In genomic region chr14:96434040-96434439, GRCh38 we compare ENCODE assay signal across 21 cellular contexts. TPM values are rescaled to one million over a fixed set of nuclear protein-coding genes. Genes with fewer than 3 reads are reported as not detected.
DNase-seq lines count a peak whose midpoint lies in the region; ATAC-seq, FAIRE-seq and TF ChIP-seq lines count a peak whose summit lies in the region.
"Had no signal": no experiment of that assay in that cellular context is flagged by ENCODE, and none has a peak within 500 bp of the region (broad histone marks: within the 10 kb centered on the region; RNA-seq: fewer than 3 reads in every experiment).

No MANE protein-coding gene starts in this region.

- peaks cover 0 to 1% of the 10 kb centered on the region in 2 donors for H3K9me3 Mint-ChIP-seq in stimulated activated naive B cell treated with anti-CD40 and anti-IgM and Interleukin-4, amounts not matched to agents 10 μg/mL and 1 μg/mL and 100 μg/mL, for 72 hours

- TF ChIP-seq EP300 in GM12878 (IDR thresholded peaks at IDR 0.05; ENCODE audit: borderline replicate concordance in 1 of 2, control insufficient read depth in 1 of 2, low read depth in 2 of 2, low read length in 2 of 2), result no peak
- no peak for TF ChIP-seq EP300 in sigmoid colon (IDR thresholded peaks at IDR 0.05)

- no TSS peak for BruUV-seq in GM12878 (replicated peaks; lab: Mats Ljungman, UMichigan)

- in situ Hi-C loops in GM12878 (cut with MboI), result no loop called here

- H3K36me3 ChIP-seq in GM12878 (ENCODE audit: control insufficient read depth in 2 of 2, insufficient read depth in 2 of 2, low read length in 1 of 2) (no peaks in the 10 kb centered on the region), sigmoid colon (no peaks in the 10 kb centered on the region)
- H3K36me3 ChIP-seq: BLaER1 had no signal

- H3K9ac ChIP-seq in GM12878 (ENCODE audit: control insufficient read depth, insufficient read depth, low read length), result no peak overlapping the region
- H3K9ac ChIP-seq: BLaER1, GM23248 had no signal

- H3K27me3 Mint-ChIP-seq in stimulated activated naive B cell treated with anti-CD40 and anti-IgM and Interleukin-4, amounts not matched to agents 10 μg/mL and 1 μg/mL and 100 μg/mL, for 72 hours, result peaks cover 10 to 16% of the 10 kb centered on the region in 2 donors

- FAIRE-seq in GM12878 (lab: Jason Lieb, UNC), result no peak
- FAIRE-seq: G401.6, H54, K562 had no signal

- H2AFZ ChIP-seq in GM12878 (ENCODE audit: control insufficient read depth, low read depth, low read length), result no peak overlapping the region
- H2AFZ ChIP-seq: GM23248 had no signal

- H3K4me2 ChIP-seq in GM12878 (ENCODE audit: control insufficient read depth, insufficient read depth), result no peak overlapping the region
- H3K4me2 ChIP-seq: BLaER1 had no signal

- no peaks in the 10 kb centered on the region for H3K36me3 Mint-ChIP-seq in stimulated activated naive B cell treated with anti-CD40 and anti-IgM and Interleukin-4, amounts not matched to agents 10 μg/mL and 1 μg/mL and 100 μg/mL, for 72 hours
- H3K36me3 Mint-ChIP-seq: CD4-positive, CD25-positive, alpha-beta regulatory T cell had no signal

- H3K4me1 Mint-ChIP-seq in stimulated activated naive B cell treated with anti-CD40 and anti-IgM and Interleukin-4, amounts not matched to agents 10 μg/mL and 1 μg/mL and 100 μg/mL, for 72 hours, result peaks cover 5 to 7% of the 10 kb centered on the region in 2 donors
- H3K4me1 Mint-ChIP-seq: CD4-positive, CD25-positive, alpha-beta regulatory T cell had no signal

- H3K4me1 ChIP-seq in GM12878 (ENCODE audit: control insufficient read depth, insufficient read depth, low read length) (no peaks in the 10 kb centered on the region), foreskin keratinocyte (no peaks in the 10 kb centered on the region), sigmoid colon (no peaks in the 10 kb centered on the region)
- H3K4me1 ChIP-seq: BLaER1 had no signal

- CTCF ChIA-PET in GM12878 (lab: Yijun Ruan, JAX), result interaction anchor here (0.8 to 0.9 kb wide), 2 partner anchors 9 to 306 kb away, joined by 3 read pairs; no protein-coding TSS in a partner anchor

- ATAC-seq in GM12878, result no peak
- peak; percentile 46 for ATAC-seq in foreskin keratinocyte
- no peak for ATAC-seq in stimulated activated naive B cell treated with anti-CD40 and anti-IgM and Interleukin-4, amounts not matched to agents 10 μg/mL and 1 μg/mL and 100 μg/mL, for 72 hours (replicated peaks)
- no peak for ATAC-seq in GM18858 (IDR thresholded peaks at IDR 0.05; ENCODE audit: unreplicated experiment)
- ATAC-seq: K562 had no signal

- 0 out of 2 replicates have a peak, but pooled peaks have one; percentile 11 for TF ChIP-seq RAD21 in GM12878 (IDR thresholded peaks at IDR 0.05; ENCODE audit: insufficient read depth, low read depth, low read length)

- SMC1A ChIA-PET in GM12878 (lab: Charles Lee; ENCODE audit: uncharacterized antibody, unreplicated experiment), result no interaction called here

- H3K27ac Mint-ChIP-seq in stimulated activated naive B cell treated with anti-CD40 and anti-IgM and Interleukin-4, amounts not matched to agents 10 μg/mL and 1 μg/mL and 100 μg/mL, for 72 hours, result peak overlapping the region; percentile 53
- H3K27ac Mint-ChIP-seq: CD4-positive, CD25-positive, alpha-beta regulatory T cell had no signal

- H3K4me3 Mint-ChIP-seq in stimulated activated naive B cell treated with anti-CD40 and anti-IgM and Interleukin-4, amounts not matched to agents 10 μg/mL and 1 μg/mL and 100 μg/mL, for 72 hours, result no peak overlapping the region
- H3K4me3 Mint-ChIP-seq: CD4-positive, CD25-positive, alpha-beta regulatory T cell had no signal

- 43% methylated on average over 4 of the region's 4 CpGs for WGBS in GM12878 (ENCODE audit: insufficient coverage, insufficient replicate concordance, low lambda C conversion rate, missing lambda C conversion rate)
- WGBS in sigmoid colon, 2 donors, result 87 to 92% methylated on average over 4 of the region's 4 CpGs

- no peak for TF ChIP-seq CTCF in GM12878 (IDR thresholded peaks at IDR 0.05 in 2 of 3, conservative IDR thresholded peaks at IDR 0.05 in 1 of 3; ENCODE audit: control insufficient read depth in 2 of 3, extremely low read depth in 1 of 3, insufficient read depth in 1 of 3, low read depth in 3 of 3, low read length in 3 of 3)
- TF ChIP-seq CTCF in foreskin keratinocyte (conservative IDR thresholded peaks at IDR 0.05), result peak; percentile 46
- TF ChIP-seq CTCF in sigmoid colon (IDR thresholded peaks at IDR 0.05), result no peak

- H3K27ac ChIP-seq in GM12878 (ENCODE audit: control insufficient read depth, insufficient read depth) (no peak overlapping the region), foreskin keratinocyte (no peak overlapping the region), sigmoid colon (no peak overlapping the region)
- H3K27ac ChIP-seq: 22Rv1, BLaER1, GM23248, HL-60 had no signal

- no peak overlapping the region for H3K4me3 ChIP-seq in GM12878
- H3K4me3 ChIP-seq in sigmoid colon, result no peak overlapping the region
- H3K4me3 ChIP-seq: BLaER1, GM23248, K562 had no signal

- no peaks in the 10 kb centered on the region for H4K20me1 ChIP-seq in GM12878 (ENCODE audit: control insufficient read depth, insufficient read depth)
- H4K20me1 ChIP-seq: BLaER1 had no signal

- peak; percentile 3 for DNase-seq in DMS53 (lab: John Stamatoyannopoulos, UW)
- DNase-seq in DMS53 treated with DMSO at 0.1 percent for 48 hours (lab: John Stamatoyannopoulos, UW; ENCODE audit: unreplicated experiment), result no peak
- no peak for DNase-seq in GM12878 (ENCODE audit: low read depth, low spot score)
- DNase-seq in foreskin keratinocyte, result peak; percentile 63 to 84
- DNase-seq in stimulated activated naive B cell treated with anti-CD40 and anti-IgM and Interleukin-4, amounts not matched to agents 10 μg/mL and 1 μg/mL and 100 μg/mL, for 72 hours, result no peak
- no peak for DNase-seq in sigmoid colon
- DNase-seq in KG1 (lab: John Stamatoyannopoulos, UW), result no peak
- DNase-seq: AML-193; Calu3; CD4-positive, CD25-positive, alpha-beta regulatory T cell; DMS 273 treated with DMSO at 0.1 percent for 48 hours; DMS79 treated with DMSO at 0.1 percent for 48 hours; EL; GM23248 had no signal

- H3K79me2 ChIP-seq in GM12878 (ENCODE audit: control insufficient read depth, insufficient read depth, low read length), result no peaks in the 10 kb centered on the region

- TF ChIP-seq POLR2A in GM12878 (IDR thresholded peaks at IDR 0.05; ENCODE audit: low read depth, low read length), result no peak
- TF ChIP-seq POLR2A in sigmoid colon (IDR thresholded peaks at IDR 0.05), result no peak

- RAD21 ChIA-PET in GM12878 (lab: Charles Lee; ENCODE audit: unreplicated experiment), result no interaction called here

- POLR2A ChIA-PET in GM12878 (lab: Charles Lee), result no interaction called here

- intact Hi-C loops in GM12878 (cut with micrococcal nuclease; ENCODE audit: unreplicated experiment) (no loop called here), sigmoid colon (cut with DNase I) (no loop called here)

- H3K27me3 ChIP-seq in GM12878 (replicated peaks in 1 of 2; ENCODE audit: control insufficient read depth in 2 of 2, insufficient read depth in 2 of 2, low read length in 1 of 2) (no peaks in the 10 kb centered on the region), foreskin keratinocyte (no peaks in the 10 kb centered on the region), sigmoid colon (no peaks in the 10 kb centered on the region)
- H3K27me3 ChIP-seq: BLaER1 had no signal

- no peaks in the 10 kb centered on the region for H3K9me3 ChIP-seq in GM12878 (replicated peaks; ENCODE audit: control insufficient read depth, insufficient read depth, low read length)
- no peaks in the 10 kb centered on the region for H3K9me3 ChIP-seq in sigmoid colon
- H3K9me3 ChIP-seq: BLaER1 had no signal

TF ChIP-seq in GM12878, 131 proteins besides CTCF, POLR2A, EP300 and RAD21 (continues in another document):
- TF ChIP-seq SIN3A (IDR thresholded peaks at IDR 0.05; ENCODE audit: low read depth, low read length), result no peak
- no peak for TF ChIP-seq PML (IDR thresholded peaks at IDR 0.05; ENCODE audit: low read length)
- TF ChIP-seq, protein P1, sequence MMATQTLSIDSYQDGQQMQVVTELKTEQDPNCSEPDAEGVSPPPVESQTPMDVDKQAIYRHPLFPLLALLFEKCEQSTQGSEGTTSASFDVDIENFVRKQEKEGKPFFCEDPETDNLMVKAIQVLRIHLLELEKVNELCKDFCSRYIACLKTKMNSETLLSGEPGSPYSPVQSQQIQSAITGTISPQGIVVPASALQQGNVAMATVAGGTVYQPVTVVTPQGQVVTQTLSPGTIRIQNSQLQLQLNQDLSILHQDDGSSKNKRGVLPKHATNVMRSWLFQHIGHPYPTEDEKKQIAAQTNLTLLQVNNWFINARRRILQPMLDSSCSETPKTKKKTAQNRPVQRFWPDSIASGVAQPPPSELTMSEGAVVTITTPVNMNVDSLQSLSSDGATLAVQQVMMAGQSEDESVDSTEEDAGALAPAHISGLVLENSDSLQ (IDR thresholded peaks at IDR 0.05), result no peak
- no peak for TF ChIP-seq YBX1 (IDR thresholded peaks at IDR 0.05)
- no peak for TF ChIP-seq HCFC1 (IDR thresholded peaks at IDR 0.05; ENCODE audit: low read length)
- TF ChIP-seq MYC (IDR thresholded peaks at IDR 0.05; ENCODE audit: insufficient read depth, insufficient read length, insufficient replicate concordance, low read length, severe bottlenecking), result no peak

RNA-seq across cellular contexts. Expression of gene AK7, which starts 42.1 kb away (rescaled TPM):
- 3.0 and 4.2 TPM in 2 replicates for total RNA-seq in GM12878 (2013; cell fraction: nucleolus; rRNA removed)
- 0.34 and 0.38 TPM in 2 replicates for total RNA-seq in GM12878 (2014; rRNA removed)
- 0.45 and 0.78 TPM in 2 replicates for total RNA-seq in GM12878 (2014; rRNA removed; fragmentation: Illumina TruSeq; extraction: Trizol)
- 0.45 and 0.69 TPM in 2 replicates for total RNA-seq in GM12878 (2021)
- 0.12 TPM for polyA plus RNA-seq in GM12878 (2011; ENCODE audit: low read depth)
- 0.56 and 0.61 TPM in 2 replicates for polyA plus RNA-seq in GM12878 (2011; rRNA removed)
- 0.22 and 0.25 TPM in 2 replicates for polyA plus RNA-seq in GM12878 (2011; cell fraction: cytosol; rRNA removed)
- 0.16 and 0.53 TPM in 2 replicates for polyA plus RNA-seq in GM12878 (2011; cell fraction: nucleus; rRNA removed)
- polyA plus RNA-seq in GM12878 (2012), result 0.49 and 0.65 TPM in 2 replicates
- 0.78 and 1.2 TPM in 2 replicates for polyA plus RNA-seq in GM12878 (2014; fragmentation: Illumina TruSeq; extraction: Trizol)
- under 1 TPM in 1 of 2 experiments, not detected in 1; 0.33 TPM for polyA plus RNA-seq in GM12878 (2014; fragmentation: Nextera tagmentation; extraction: Ambion mirVana)
- 0.46 and 0.86 TPM in 2 replicates for polyA plus RNA-seq in GM12878 (2014; rRNA removed)
- polyA plus RNA-seq in GM12878 (2016; fragmentation: Nextera tagmentation; extraction: Ambion mirVana), result 1 to 10 TPM in 1 of 2 experiments, under 1 TPM in 1; 0.53 to 1.1 TPM
- 0.31 and 0.37 TPM in 2 replicates for polyA minus RNA-seq in GM12878 (2011; rRNA and poly(A)+ RNA removed)
- not detected in 2 replicates for polyA minus RNA-seq in GM12878 (2011; cell fraction: cytosol; rRNA and poly(A)+ RNA removed)
- 0.60 and 0.86 TPM in 2 replicates for polyA minus RNA-seq in GM12878 (2011; cell fraction: nucleus; rRNA and poly(A)+ RNA removed)
- total RNA-seq in foreskin keratinocyte, result 2.2 and 2.4 TPM in 2 replicates
- 1.1 TPM in 2 replicates for polyA plus RNA-seq in foreskin keratinocyte
- 1 to 10 TPM in 3 of 4 donors, under 1 TPM in 1; 0.71 to 9.7 (median 4.1) TPM for total RNA-seq in sigmoid colon
- polyA plus RNA-seq in sigmoid colon, result 1 to 10 TPM in 2 of 3 donors, under 1 TPM in 1; 0.60 to 4.6 (median 3.5) TPM
- total RNA-seq: CD4-positive, CD25-positive, alpha-beta regulatory T cell; GM23248 had no signal

Comparison
In these comparisons a context has a peak if more than half of its experiments do, and no peak if none do; other contexts are left out.
1. DNase-seq: peak in DMS53 (single experiment) and foreskin keratinocyte (2 of 2); none in DMS53 treated with DMSO at 0.1 percent for 48 hours (single experiment), GM12878 (single experiment), stimulated activated naive B cell treated with anti-CD40 and anti-IgM and Interleukin-4, amounts not matched to agents 10 μg/mL and 1 μg/mL and 100 μg/mL, for 72 hours (single experiment), sigmoid colon (single experiment) and KG1 (single experiment).